11 cellular contexts compared by ENCODE assay signal in genomic region chr3:33064929-33065328, GRCh38. TPM values are rescaled to one million over a fixed set of nuclear protein-coding genes. Genes with fewer than 3 reads are reported as not detected.
DNase-seq lines count a peak whose midpoint lies in the region; TF ChIP-seq lines count a peak whose summit lies in the region.
"Had no signal": no experiment of that assay in that cellular context is flagged by ENCODE, and none has a peak within 500 bp of the region (broad histone marks: within the 10 kb centered on the region; RNA-seq: fewer than 3 reads in every experiment).

No MANE protein-coding gene starts in this region.

- H4K20me1 ChIP-seq in OCI-LY7 (ENCODE audit: insufficient read depth, low read length) = no peaks in the 10 kb centered on the region

- BruUV-seq in OCI-LY7 (replicated peaks; lab: Mats Ljungman, UMichigan) = no TSS peak

- no peaks in the 10 kb centered on the region for H3K9me3 ChIP-seq in OCI-LY7 (ENCODE audit: low read length)
- H3K9me3 ChIP-seq: pancreas had no signal

- H3K27ac ChIP-seq in OCI-LY7 (ENCODE audit: low read depth, low read length, poor library complexity, severe bottlenecking) = no peak overlapping the region
- H3K27ac ChIP-seq: pancreas had no signal

- peak; percentile 91 for TF ChIP-seq CTCF in OCI-LY7 (conservative IDR thresholded peaks at IDR 0.05; ENCODE audit: low read length)

- no peak overlapping the region for H2AFZ ChIP-seq in OCI-LY7 (ENCODE audit: low read length)

- H3K9me2 ChIP-seq in OCI-LY7 (ENCODE audit: insufficient read depth, low read length) = no peaks in the 10 kb centered on the region

- H3K4me3 ChIP-seq in OCI-LY7 (ENCODE audit: low read depth, low read length, poor library complexity, severe bottlenecking) = no peak overlapping the region
- H3K4me3 ChIP-seq: pancreas had no signal

- POLR2A ChIA-PET in OCI-LY7 (lab: Charles Lee) = no interaction called here

- intact Hi-C loops in OCI-LY7 (cut with micrococcal nuclease; ENCODE audit: unreplicated experiment) = loop anchor here (1.0 kb wide), 1 partner anchor 118 kb away; no protein-coding TSS in a partner anchor

- CTCF ChIA-PET in OCI-LY7 (lab: Charles Lee; ENCODE audit: unreplicated experiment) = no interaction called here

- DNase-seq in activated CD8-positive, alpha-beta memory T cell treated with anti-CD3 and anti-CD28 coated beads, Interleukin-2, amount 50 U/mL, for 4 hours = peak; percentile 39
- no peak for DNase-seq in activated CD8-positive, alpha-beta memory T cell treated with anti-CD3 and anti-CD28 coated beads for 24 hours
- DNase-seq in OCI-LY7 (ENCODE audit: low spot score) = peak; percentile 65
- DNase-seq in activated T-cell treated with anti-CD3 and anti-CD28 coated beads, Interleukin-2, amount 50 U/mL, for 48 hours = peak; percentile 55 to 57
- DNase-seq in stimulated activated CD4-positive, alpha-beta T cell treated with anti-CD3 and anti-CD28 coated beads, Interleukin-2, amount 100 ng/mL, for 4 hours (ENCODE audit: low read depth) = peak; percentile 39
- no peak for DNase-seq in NCI-H82 treated with DMSO at 0.1 percent for 48 hours (lab: John Stamatoyannopoulos, UW; ENCODE audit: unreplicated experiment)
- no peak for DNase-seq in Ammon's horn (ENCODE audit: low spot score)
- DNase-seq in NCI-H774 (lab: John Stamatoyannopoulos, UW) = no peak
- DNase-seq: amniotic stem cell, DMS79 treated with DMSO at 0.1 percent for 48 hours, pancreas had no signal

- peak overlapping the region; percentile 29; the same call in 1 of the 2 replicates for H3K4me2 ChIP-seq in OCI-LY7 (ENCODE audit: low read length)

- no peaks in the 10 kb centered on the region for H3K36me3 ChIP-seq in OCI-LY7 (ENCODE audit: insufficient read depth, low read length)

- H3K79me2 ChIP-seq in OCI-LY7 (ENCODE audit: insufficient read depth, low read depth, low read length) = no peaks in the 10 kb centered on the region

- H3K4me1 ChIP-seq in OCI-LY7 (ENCODE audit: insufficient read depth, low read length, poor library complexity, severe bottlenecking) = peaks cover 54% of the 10 kb centered on the region
- H3K4me1 ChIP-seq: pancreas had no signal

RNA-seq across cellular contexts. Expression of gene GLB1, which starts 32.0 kb away (rescaled TPM):
- total RNA-seq in OCI-LY7 (2014; rRNA removed; shearing (Covaris generic)) = 9.7 and 13.2 TPM in 2 replicates
- total RNA-seq in OCI-LY7 (2022) = 25.8 and 26.1 TPM in 2 replicates

RNA-seq across cellular contexts. Expression of gene TMPPE, which starts 32.0 kb away (rescaled TPM):
- 1.7 and 2.1 TPM in 2 replicates for total RNA-seq in OCI-LY7 (2014; rRNA removed; shearing (Covaris generic))
- total RNA-seq in OCI-LY7 (2022) = 5.5 and 6.1 TPM in 2 replicates

RNA-seq across cellular contexts. Expression of gene CRTAP, which starts 48.9 kb away (rescaled TPM):
- 11.8 and 19.2 TPM in 2 replicates for total RNA-seq in OCI-LY7 (2014; rRNA removed; shearing (Covaris generic))
- total RNA-seq in OCI-LY7 (2022) = 53.7 and 55.3 TPM in 2 replicates

Comparison
In these comparisons a context has a peak if more than half of its experiments do, and no peak if none do; other contexts are left out.
1. DNase-seq: peak in activated CD8-positive, alpha-beta memory T cell treated with anti-CD3 and anti-CD28 coated beads, Interleukin-2, amount 50 U/mL, for 4 hours (single experiment), OCI-LY7 (single experiment), activated T-cell treated with anti-CD3 and anti-CD28 coated beads, Interleukin-2, amount 50 U/mL, for 48 hours (2 of 2) and stimulated activated CD4-positive, alpha-beta T cell treated with anti-CD3 and anti-CD28 coated beads, Interleukin-2, amount 100 ng/mL, for 4 hours (single experiment); none in activated CD8-positive, alpha-beta memory T cell treated with anti-CD3 and anti-CD28 coated beads for 24 hours (single experiment), NCI-H82 treated with DMSO at 0.1 percent for 48 hours (single experiment), Ammon's horn (single experiment) and NCI-H774 (single experiment).